ENCODE assay signal across 1 cellular context in the genomic region with DNA sequence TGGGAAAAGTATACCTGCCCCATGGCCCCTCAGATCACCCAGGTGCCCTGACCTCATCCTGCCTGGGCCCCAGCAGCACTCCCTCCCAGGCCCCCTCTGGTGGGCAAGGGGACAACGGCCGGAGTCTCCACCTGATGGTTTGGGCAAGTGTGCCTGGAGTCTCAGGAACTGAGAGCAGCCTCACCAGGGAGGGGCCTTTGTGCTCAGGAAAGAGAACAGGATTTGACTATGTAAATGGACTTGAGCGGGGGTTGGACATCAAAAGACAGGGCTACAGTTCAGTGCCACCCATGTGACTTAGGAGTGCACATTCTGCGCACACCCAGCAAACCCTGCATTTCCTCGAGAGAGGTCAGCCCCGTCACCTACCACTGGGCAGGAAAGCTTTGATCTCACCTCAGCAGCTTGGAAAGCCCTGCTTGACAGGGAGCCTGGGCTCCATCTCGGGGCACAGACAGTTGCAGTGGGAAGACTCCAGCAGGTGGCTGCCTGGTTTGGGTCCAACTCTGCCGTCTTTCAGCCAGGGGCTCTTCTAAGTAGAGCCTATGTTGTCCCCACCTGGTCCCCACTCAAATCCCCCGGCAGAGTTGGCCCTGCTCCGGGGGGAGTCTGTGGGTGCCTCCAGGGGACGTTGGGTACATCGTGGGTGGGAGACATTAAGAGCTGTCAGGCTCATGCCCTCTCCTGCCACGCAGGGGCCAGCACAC.
TF ChIP-seq lines count a peak whose summit lies in the region.

No MANE protein-coding gene starts in this region.

TF ChIP-seq in HepG2, 621 proteins besides CTCF, POLR2A, EP300 and RAD21 (continued from another document and continues in another):
- TF ChIP-seq, protein P1, sequence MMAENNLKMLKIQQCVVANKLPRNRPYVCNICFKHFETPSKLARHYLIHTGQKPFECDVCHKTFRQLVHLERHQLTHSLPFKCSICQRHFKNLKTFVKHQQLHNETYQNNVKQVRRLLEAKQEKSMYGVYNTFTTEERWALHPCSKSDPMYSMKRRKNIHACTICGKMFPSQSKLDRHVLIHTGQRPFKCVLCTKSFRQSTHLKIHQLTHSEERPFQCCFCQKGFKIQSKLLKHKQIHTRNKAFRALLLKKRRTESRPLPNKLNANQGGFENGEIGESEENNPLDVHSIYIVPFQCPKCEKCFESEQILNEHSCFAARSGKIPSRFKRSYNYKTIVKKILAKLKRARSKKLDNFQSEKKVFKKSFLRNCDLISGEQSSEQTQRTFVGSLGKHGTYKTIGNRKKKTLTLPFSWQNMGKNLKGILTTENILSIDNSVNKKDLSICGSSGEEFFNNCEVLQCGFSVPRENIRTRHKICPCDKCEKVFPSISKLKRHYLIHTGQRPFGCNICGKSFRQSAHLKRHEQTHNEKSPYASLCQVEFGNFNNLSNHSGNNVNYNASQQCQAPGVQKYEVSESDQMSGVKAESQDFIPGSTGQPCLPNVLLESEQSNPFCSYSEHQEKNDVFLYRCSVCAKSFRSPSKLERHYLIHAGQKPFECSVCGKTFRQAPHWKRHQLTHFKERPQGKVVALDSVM (CRISPR knock-in tag; IDR thresholded peaks at IDR 0.05): peak; percentile 82
- no peak for TF ChIP-seq ZNF180 (CRISPR knock-in tag; IDR thresholded peaks at IDR 0.05; ENCODE audit: borderline replicate concordance, low read depth)
- TF ChIP-seq, protein P2, sequence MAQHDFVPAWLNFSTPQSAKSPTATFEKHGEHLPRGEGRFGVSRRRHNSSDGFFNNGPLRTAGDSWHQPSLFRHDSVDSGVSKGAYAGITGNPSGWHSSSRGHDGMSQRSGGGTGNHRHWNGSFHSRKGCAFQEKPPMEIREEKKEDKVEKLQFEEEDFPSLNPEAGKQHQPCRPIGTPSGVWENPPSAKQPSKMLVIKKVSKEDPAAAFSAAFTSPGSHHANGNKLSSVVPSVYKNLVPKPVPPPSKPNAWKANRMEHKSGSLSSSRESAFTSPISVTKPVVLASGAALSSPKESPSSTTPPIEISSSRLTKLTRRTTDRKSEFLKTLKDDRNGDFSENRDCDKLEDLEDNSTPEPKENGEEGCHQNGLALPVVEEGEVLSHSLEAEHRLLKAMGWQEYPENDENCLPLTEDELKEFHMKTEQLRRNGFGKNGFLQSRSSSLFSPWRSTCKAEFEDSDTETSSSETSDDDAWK (CRISPR knock-in tag; IDR thresholded peaks at IDR 0.05): no peak
- TF ChIP-seq TCF7L2 (IDR thresholded peaks at IDR 0.05; ENCODE audit: low read depth, low read length): peak; percentile 80
- TF ChIP-seq, protein P3, sequence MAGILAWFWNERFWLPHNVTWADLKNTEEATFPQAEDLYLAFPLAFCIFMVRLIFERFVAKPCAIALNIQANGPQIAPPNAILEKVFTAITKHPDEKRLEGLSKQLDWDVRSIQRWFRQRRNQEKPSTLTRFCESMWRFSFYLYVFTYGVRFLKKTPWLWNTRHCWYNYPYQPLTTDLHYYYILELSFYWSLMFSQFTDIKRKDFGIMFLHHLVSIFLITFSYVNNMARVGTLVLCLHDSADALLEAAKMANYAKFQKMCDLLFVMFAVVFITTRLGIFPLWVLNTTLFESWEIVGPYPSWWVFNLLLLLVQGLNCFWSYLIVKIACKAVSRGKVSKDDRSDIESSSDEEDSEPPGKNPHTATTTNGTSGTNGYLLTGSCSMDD (CRISPR knock-in tag; IDR thresholded peaks at IDR 0.05): no peak
- TF ChIP-seq ATF7-NPFF (CRISPR knock-in tag; IDR thresholded peaks at IDR 0.05; ENCODE audit: low read depth): peak; percentile 73
- peak; percentile 72; the same call in 1 of the 2 replicates for TF ChIP-seq RNF2 (conservative IDR thresholded peaks at IDR 0.05; ENCODE audit: low read depth)
- peak; percentile 95 for TF ChIP-seq RXRB (CRISPR knock-in tag; IDR thresholded peaks at IDR 0.05; ENCODE audit: borderline replicate concordance)
- TF ChIP-seq, protein P4, sequence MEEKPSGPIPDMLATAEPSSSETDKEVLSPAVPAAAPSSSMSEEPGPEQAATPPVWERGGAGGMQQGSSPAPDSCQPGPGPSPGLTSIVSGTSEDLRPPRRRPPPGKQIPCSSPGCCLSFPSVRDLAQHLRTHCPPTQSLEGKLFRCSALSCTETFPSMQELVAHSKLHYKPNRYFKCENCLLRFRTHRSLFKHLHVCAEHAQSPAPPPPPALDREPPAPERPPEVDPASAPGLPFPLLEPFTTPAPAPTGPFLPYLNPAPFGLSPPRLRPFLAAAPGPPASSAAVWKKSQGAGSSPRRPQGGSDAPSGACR (CRISPR knock-in tag; IDR thresholded peaks at IDR 0.05): no peak; the same call in 1 of the 2 replicates
- TF ChIP-seq ZNF143 (CRISPR knock-in tag; IDR thresholded peaks at IDR 0.05): peak; percentile 26; the same call in 1 of the 2 replicates
- TF ChIP-seq, protein P5, sequence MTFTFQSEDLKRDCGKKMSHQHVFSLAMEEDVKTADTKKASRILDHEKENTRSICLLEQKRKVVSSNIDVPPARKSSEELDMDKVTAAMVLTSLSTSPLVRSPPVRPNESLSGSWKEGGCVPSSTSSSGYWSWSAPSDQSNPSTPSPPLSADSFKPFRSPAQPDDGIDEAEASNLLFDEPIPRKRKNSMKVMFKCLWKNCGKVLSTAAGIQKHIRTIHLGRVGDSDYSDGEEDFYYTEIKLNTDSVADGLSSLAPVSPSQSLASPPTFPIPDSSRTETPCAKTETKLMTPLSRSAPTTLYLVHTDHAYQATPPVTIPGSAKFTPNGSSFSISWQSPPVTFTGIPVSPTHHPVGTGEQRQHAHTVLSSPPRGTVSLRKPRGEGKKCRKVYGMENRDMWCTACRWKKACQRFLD (CRISPR knock-in tag; IDR thresholded peaks at IDR 0.05; ENCODE audit: borderline replicate concordance): no peak
- TF ChIP-seq, protein P6, sequence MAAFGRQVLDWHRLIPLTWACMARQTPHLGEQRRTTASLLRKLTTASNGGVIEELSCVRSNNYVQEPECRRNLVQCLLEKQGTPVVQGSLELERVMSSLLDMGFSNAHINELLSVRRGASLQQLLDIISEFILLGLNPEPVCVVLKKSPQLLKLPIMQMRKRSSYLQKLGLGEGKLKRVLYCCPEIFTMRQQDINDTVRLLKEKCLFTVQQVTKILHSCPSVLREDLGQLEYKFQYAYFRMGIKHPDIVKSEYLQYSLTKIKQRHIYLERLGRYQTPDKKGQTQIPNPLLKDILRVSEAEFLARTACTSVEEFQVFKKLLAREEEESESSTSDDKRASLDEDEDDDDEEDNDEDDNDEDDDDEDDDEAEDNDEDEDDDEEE (CRISPR knock-in tag; IDR thresholded peaks at IDR 0.05): 0 out of 2 replicates have a peak, but pooled peaks have one; percentile 77
- TF ChIP-seq HDAC2 (CRISPR knock-in tag; IDR thresholded peaks at IDR 0.05): peak; percentile 91
- TF ChIP-seq JDP2 (CRISPR knock-in tag; IDR thresholded peaks at IDR 0.05; ENCODE audit: borderline replicate concordance): no peak
- TF ChIP-seq, protein P7, sequence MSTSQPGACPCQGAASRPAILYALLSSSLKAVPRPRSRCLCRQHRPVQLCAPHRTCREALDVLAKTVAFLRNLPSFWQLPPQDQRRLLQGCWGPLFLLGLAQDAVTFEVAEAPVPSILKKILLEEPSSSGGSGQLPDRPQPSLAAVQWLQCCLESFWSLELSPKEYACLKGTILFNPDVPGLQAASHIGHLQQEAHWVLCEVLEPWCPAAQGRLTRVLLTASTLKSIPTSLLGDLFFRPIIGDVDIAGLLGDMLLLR (CRISPR knock-in tag; IDR thresholded peaks at IDR 0.05): no peak; the same call in none of the 2 replicates
- no peak for TF ChIP-seq ZNF234 (CRISPR knock-in tag; conservative IDR thresholded peaks at IDR 0.05)
- TF ChIP-seq JUNB (CRISPR knock-in tag; IDR thresholded peaks at IDR 0.05; ENCODE audit: borderline replicate concordance): no peak
- no peak for TF ChIP-seq SRSF4 (IDR thresholded peaks at IDR 0.05; ENCODE audit: low read depth, low read length, poor library complexity, severe bottlenecking)
- TF ChIP-seq YEATS2 (CRISPR knock-in tag; IDR thresholded peaks at IDR 0.05; ENCODE audit: borderline replicate concordance): peak; percentile 78; the same call in 1 of the 2 replicates
- TF ChIP-seq, protein P8, sequence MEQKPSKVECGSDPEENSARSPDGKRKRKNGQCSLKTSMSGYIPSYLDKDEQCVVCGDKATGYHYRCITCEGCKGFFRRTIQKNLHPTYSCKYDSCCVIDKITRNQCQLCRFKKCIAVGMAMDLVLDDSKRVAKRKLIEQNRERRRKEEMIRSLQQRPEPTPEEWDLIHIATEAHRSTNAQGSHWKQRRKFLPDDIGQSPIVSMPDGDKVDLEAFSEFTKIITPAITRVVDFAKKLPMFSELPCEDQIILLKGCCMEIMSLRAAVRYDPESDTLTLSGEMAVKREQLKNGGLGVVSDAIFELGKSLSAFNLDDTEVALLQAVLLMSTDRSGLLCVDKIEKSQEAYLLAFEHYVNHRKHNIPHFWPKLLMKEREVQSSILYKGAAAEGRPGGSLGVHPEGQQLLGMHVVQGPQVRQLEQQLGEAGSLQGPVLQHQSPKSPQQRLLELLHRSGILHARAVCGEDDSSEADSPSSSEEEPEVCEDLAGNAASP (CRISPR knock-in tag; IDR thresholded peaks at IDR 0.05; ENCODE audit: borderline replicate concordance): peak; percentile 92
- TF ChIP-seq, protein P9, sequence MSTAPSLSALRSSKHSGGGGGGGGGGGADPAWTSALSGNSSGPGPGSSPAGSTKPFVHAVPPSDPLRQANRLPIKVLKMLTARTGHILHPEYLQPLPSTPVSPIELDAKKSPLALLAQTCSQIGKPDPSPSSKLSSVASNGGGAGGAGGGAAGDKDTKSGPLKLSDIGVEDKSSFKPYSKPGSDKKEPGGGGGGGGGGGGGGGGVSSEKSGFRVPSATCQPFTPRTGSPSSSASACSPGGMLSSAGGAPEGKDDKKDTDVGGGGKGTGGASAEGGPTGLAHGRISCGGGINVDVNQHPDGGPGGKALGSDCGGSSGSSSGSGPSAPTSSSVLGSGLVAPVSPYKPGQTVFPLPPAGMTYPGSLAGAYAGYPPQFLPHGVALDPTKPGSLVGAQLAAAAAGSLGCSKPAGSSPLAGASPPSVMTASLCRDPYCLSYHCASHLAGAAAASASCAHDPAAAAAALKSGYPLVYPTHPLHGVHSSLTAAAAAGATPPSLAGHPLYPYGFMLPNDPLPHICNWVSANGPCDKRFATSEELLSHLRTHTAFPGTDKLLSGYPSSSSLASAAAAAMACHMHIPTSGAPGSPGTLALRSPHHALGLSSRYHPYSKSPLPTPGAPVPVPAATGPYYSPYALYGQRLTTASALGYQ (CRISPR knock-in tag; IDR thresholded peaks at IDR 0.05): no peak; the same call in 1 of the 2 replicates
- TF ChIP-seq ZKSCAN8 (CRISPR knock-in tag; IDR thresholded peaks at IDR 0.05; ENCODE audit: borderline replicate concordance): peak; percentile 91; the same call in 1 of the 2 replicates
- no peak for TF ChIP-seq DNMT3B (CRISPR knock-in tag; conservative IDR thresholded peaks at IDR 0.05)
- no peak for TF ChIP-seq ZNF776 (CRISPR knock-in tag; IDR thresholded peaks at IDR 0.05)
- TF ChIP-seq, protein P10, sequence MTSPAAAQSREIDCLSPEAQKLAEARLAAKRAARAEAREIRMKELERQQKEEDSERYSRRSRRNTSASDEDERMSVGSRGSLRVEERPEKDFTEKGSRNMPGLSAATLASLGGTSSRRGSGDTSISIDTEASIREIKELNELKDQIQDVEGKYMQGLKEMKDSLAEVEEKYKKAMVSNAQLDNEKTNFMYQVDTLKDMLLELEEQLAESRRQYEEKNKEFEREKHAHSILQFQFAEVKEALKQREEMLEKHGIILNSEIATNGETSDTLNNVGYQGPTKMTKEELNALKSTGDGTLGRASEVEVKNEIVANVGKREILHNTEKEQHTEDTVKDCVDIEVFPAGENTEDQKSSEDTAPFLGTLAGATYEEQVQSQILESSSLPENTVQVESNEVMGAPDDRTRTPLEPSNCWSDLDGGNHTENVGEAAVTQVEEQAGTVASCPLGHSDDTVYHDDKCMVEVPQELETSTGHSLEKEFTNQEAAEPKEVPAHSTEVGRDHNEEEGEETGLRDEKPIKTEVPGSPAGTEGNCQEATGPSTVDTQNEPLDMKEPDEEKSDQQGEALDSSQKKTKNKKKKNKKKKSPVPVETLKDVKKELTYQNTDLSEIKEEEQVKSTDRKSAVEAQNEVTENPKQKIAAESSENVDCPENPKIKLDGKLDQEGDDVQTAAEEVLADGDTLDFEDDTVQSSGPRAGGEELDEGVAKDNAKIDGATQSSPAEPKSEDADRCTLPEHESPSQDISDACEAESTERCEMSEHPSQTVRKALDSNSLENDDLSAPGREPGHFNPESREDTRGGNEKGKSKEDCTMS (CRISPR knock-in tag; conservative IDR thresholded peaks at IDR 0.05): no peak
- TF ChIP-seq NFATC3 (CRISPR knock-in tag; IDR thresholded peaks at IDR 0.05): no peak; the same call in 1 of the 2 replicates
- TF ChIP-seq MATR3 (CRISPR knock-in tag; IDR thresholded peaks at IDR 0.05): no peak
- TF ChIP-seq SAFB2 (CRISPR knock-in tag; IDR thresholded peaks at IDR 0.05; ENCODE audit: borderline replicate concordance, low read depth): no peak
- TF ChIP-seq NFIB (CRISPR knock-in tag; IDR thresholded peaks at IDR 0.05; ENCODE audit: borderline replicate concordance): no peak
- peak; percentile 91; the same call in 1 of the 2 replicates for TF ChIP-seq ZBTB20 (CRISPR knock-in tag; IDR thresholded peaks at IDR 0.05; ENCODE audit: borderline replicate concordance, low read depth)
- TF ChIP-seq ZNF781 (CRISPR knock-in tag; IDR thresholded peaks at IDR 0.05; ENCODE audit: borderline replicate concordance, not compliant biosample characterization): peak; percentile 77
- 0 out of 2 replicates have a peak, but pooled peaks have one; percentile 61 for TF ChIP-seq CC2D1A (CRISPR knock-in tag; IDR thresholded peaks at IDR 0.05)
- TF ChIP-seq, protein P11, sequence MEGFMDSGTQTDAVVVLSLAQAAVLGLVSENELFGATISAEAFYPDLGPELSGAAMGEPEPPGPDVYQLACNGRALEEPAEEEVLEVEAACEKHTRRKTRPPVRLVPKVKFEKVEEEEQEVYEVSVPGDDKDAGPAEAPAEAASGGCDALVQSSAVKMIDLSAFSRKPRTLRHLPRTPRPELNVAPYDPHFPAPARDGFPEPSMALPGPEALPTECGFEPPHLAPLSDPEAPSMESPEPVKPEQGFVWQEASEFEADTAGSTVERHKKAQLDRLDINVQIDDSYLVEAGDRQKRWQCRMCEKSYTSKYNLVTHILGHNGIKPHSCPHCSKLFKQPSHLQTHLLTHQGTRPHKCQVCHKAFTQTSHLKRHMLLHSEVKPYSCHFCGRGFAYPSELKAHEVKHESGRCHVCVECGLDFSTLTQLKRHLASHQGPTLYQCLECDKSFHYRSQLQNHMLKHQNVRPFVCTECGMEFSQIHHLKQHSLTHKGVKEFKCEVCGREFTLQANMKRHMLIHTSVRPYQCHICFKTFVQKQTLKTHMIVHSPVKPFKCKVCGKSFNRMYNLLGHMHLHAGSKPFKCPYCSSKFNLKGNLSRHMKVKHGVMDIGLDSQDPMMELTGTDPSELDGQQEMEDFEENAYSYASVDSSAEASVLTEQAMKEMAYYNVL (CRISPR knock-in tag; IDR thresholded peaks at IDR 0.05; ENCODE audit: borderline replicate concordance): 0 out of 2 replicates have a peak, but pooled peaks have one; percentile 56
- no peak for TF ChIP-seq HDAC6 (IDR thresholded peaks at IDR 0.05; ENCODE audit: low read depth, low read length)
- no peak for TF ChIP-seq AGO2 (optimal IDR thresholded peaks at IDR 0.05; ENCODE audit: low read depth, low read length)
- TF ChIP-seq RBM22 (optimal IDR thresholded peaks at IDR 0.05; ENCODE audit: low read length): no peak
- TF ChIP-seq KAT7 (CRISPR knock-in tag; IDR thresholded peaks at IDR 0.05; ENCODE audit: borderline replicate concordance): peak; percentile 78; the same call in 1 of the 2 replicates
- no peak; the same call in none of the 2 replicates for TF ChIP-seq ZNF12 (CRISPR knock-in tag; IDR thresholded peaks at IDR 0.05)
- no peak for TF ChIP-seq ZNF274 (CRISPR knock-in tag; IDR thresholded peaks at IDR 0.05)
- no peak for TF ChIP-seq RBM39 (IDR thresholded peaks at IDR 0.05; ENCODE audit: low read depth, low read length, poor library complexity, severe bottlenecking)
- TF ChIP-seq SMARCC2 (IDR thresholded peaks at IDR 0.05): no peak
